In genomic region chr5:151825445-151825844, GRCh38 we compare ENCODE assay signal across 8 cellular contexts. TPM values are rescaled to one million over a fixed set of nuclear protein-coding genes. Genes with fewer than 3 reads are reported as not detected.
DNase-seq lines count a peak whose midpoint lies in the region; ATAC-seq and TF ChIP-seq lines count a peak whose summit lies in the region.

No MANE protein-coding gene starts in this region.

- H3K4me3 ChIP-seq in choroid plexus epithelial cell (ENCODE audit: low read depth, low read length) = no peak overlapping the region

- H3K27ac ChIP-seq in substantia nigra (ENCODE audit: low read depth, low read length, poor library complexity, severe bottlenecking) = no peak overlapping the region

- TF ChIP-seq CTCF in LNCAP (IDR thresholded peaks at IDR 0.05) (peak; percentile 80), choroid plexus epithelial cell (conservative IDR thresholded peaks at IDR 0.05; ENCODE audit: low read depth, low read length) (peak; percentile 96)

- DNase-seq in NK-92 treated with Interleukin-12 subunit alpha and Interleukin-12 subunit beta, amount 100 ng/mL, for 24 hours (lab: John Stamatoyannopoulos, UW) = peak; percentile 10
- DNase-seq in NK-92 (lab: John Stamatoyannopoulos, UW; ENCODE audit: unreplicated experiment) (no peak), RPMI7951 (ENCODE audit: low read depth) (peak; percentile 51), choroid plexus epithelial cell (ENCODE audit: low read depth) (peak; percentile 89), kidney tubule cell (ENCODE audit: low spot score) (peak; percentile 68), substantia nigra (lab: John Stamatoyannopoulos, UW) (peak in 37 of 49 donors; percentile 4 to 74 (median 33))

- peak; percentile 73 for ATAC-seq in GM21367 (IDR thresholded peaks at IDR 0.05; ENCODE audit: unreplicated experiment)

RNA-seq across cellular contexts. Expression of gene G3BP1, which starts 53.7 kb away (rescaled TPM):
- total RNA-seq in RPMI7951 (2014; rRNA removed; shearing (Covaris generic)) = 122 and 129 TPM in 2 replicates
